In the genomic region with DNA sequence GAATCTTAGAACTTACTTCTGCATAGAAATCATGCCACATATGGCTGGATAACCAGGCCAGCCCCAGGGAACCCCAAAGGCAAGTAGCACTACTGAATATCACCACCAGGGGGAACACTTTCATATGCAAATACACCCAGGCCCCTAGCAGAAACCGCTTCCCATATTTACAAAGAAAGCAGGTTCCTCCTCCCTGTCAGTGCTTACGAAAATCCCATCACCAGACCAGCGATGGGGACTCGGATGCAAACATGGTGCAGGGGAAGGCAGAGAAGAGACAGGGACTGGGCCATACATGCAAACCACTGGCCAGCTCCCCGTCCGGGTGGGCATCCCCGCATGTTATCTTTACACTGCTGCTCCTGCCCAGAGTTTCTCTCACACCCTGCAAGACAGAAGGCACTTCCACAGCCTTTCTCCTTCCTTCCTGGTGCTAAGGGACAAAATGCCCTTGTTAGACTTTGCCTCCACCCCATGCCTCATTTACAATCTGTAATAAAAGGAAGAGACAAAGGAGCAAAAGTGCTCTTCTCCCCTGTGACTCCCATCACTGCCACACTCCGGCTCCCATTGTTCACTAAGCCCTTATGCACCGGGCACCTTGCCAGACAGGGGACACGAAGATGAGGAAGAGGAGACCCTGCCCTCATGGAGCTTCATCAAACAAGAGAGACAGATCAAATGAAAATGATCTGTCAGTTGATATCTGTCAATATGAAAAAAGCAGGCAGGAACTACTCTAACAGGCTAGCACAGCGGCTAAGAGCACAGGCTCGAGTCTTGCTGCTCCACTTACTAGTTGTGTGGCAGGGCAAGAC, we compare ENCODE assay signal across 8 cellular contexts.
A peak's percentile ranks its signal among the peaks of the same experiment; 100 is the strongest.
DNase-seq lines count a peak whose midpoint lies in the region; ATAC-seq and TF ChIP-seq lines count a peak whose summit lies in the region.

No MANE protein-coding gene starts in this region.

- H2AFZ ChIP-seq in neuronal stem cell (ENCODE audit: low read length) = peak overlapping the region; percentile 58

- H2BK15ac ChIP-seq in neuronal stem cell (ENCODE audit: low read length) = no peak overlapping the region

- H3K4me2 ChIP-seq in neuronal stem cell (ENCODE audit: insufficient read depth, low read length, poor library complexity, severe bottlenecking) = no peak overlapping the region

- DNase-seq in ELR (ENCODE audit: low read depth) (peak; percentile 83), KBM-7 (peak; percentile 92), Peyer's patch (peak; percentile 61 to 78 (median 62)), fibroblast of pulmonary artery (ENCODE audit: low read depth) (peak; percentile 86), neuronal stem cell (ENCODE audit: low spot score) (peak; percentile 79), thyroid gland (peak; percentile 63)
- DNase-seq in activated T-cell treated with anti-CD3 and anti-CD28 coated beads, Interleukin-2, amount 50 U/mL, for 48 hours = peak; percentile 51 to 63

- no peak overlapping the region for H2BK12ac ChIP-seq in neuronal stem cell (ENCODE audit: low read length)

- H3K4me1 ChIP-seq in Peyer's patch = no peaks in the 10 kb centered on the region
- peaks cover 3% of the 10 kb centered on the region in 2 donors for H3K4me1 ChIP-seq in neuronal stem cell (ENCODE audit: control insufficient read depth in 2 of 2, insufficient read depth in 1 of 2, low read depth in 1 of 2, low read length in 2 of 2)
- peaks cover 9 to 10% of the 10 kb centered on the region in 2 donors for H3K4me1 ChIP-seq in thyroid gland

- H3K27me3 ChIP-seq in Peyer's patch = no peaks in the 10 kb centered on the region
- H3K27me3 ChIP-seq in neuronal stem cell (ENCODE audit: control insufficient read depth in 3 of 3, insufficient read depth in 3 of 3, low read depth in 1 of 3, low read length in 3 of 3) = no peaks in the 10 kb centered on the region
- no peaks in the 10 kb centered on the region for H3K27me3 ChIP-seq in thyroid gland

- H3K9me3 ChIP-seq in Peyer's patch = no peaks in the 10 kb centered on the region
- H3K9me3 ChIP-seq in neuronal stem cell (replicated peaks in 1 of 2; ENCODE audit: control insufficient read depth in 2 of 2, insufficient read depth in 1 of 2, low read depth in 1 of 2, low read length in 2 of 2) = no peaks in the 10 kb centered on the region
- H3K9me3 ChIP-seq in thyroid gland = no peaks in the 10 kb centered on the region

- no peak overlapping the region for H4K8ac ChIP-seq in neuronal stem cell (ENCODE audit: low read depth, low read length)

- ATAC-seq in GM21723 (IDR thresholded peaks at IDR 0.05; ENCODE audit: unreplicated experiment) = peak; percentile 92

- H3K36me3 ChIP-seq in Peyer's patch (peaks cover 0 to 40% (median 0%) of the 10 kb centered on the region in 3 donors), neuronal stem cell (replicated peaks in 1 of 2; ENCODE audit: control insufficient read depth in 2 of 2, insufficient read depth in 2 of 2, low read length in 2 of 2) (peaks cover 29 to 58% of the 10 kb centered on the region in 2 donors), thyroid gland (peaks cover 14 to 20% of the 10 kb centered on the region in 2 donors)

- intact Hi-C loops in thyroid gland (cut with DNase I) = loop anchor here (5.0 kb wide), 1 partner anchor 70 kb away; the partner anchor contains the start of gene ZC3H14

- H4K91ac ChIP-seq in neuronal stem cell (ENCODE audit: low read depth, low read length, poor library complexity) = no peak overlapping the region

- WGBS in neuronal stem cell (ENCODE audit: extremely low coverage in 2 of 2, insufficient read length in 2 of 2, insufficient replicate concordance in 1 of 2), 2 donors = no CpG with 5 or more reads among the region's 12 CpGs
- WGBS in thyroid gland, 2 donors = 57% methylated on average over 12 of the region's 12 CpGs

- no peak overlapping the region for H3K14ac ChIP-seq in neuronal stem cell (ENCODE audit: low read length)

- no peak overlapping the region for H3K4ac ChIP-seq in neuronal stem cell (ENCODE audit: low read length)

- peak overlapping the region in 2 of 4 donors; percentile 48 to 60 for H3K27ac ChIP-seq in Peyer's patch
- H3K27ac ChIP-seq in neuronal stem cell (replicated peaks; ENCODE audit: low read length) = no peak overlapping the region
- H3K27ac ChIP-seq in thyroid gland = no peak overlapping the region

- H3K18ac ChIP-seq in neuronal stem cell (ENCODE audit: low read length) = no peak overlapping the region

- H3K23ac ChIP-seq in neuronal stem cell (ENCODE audit: low read depth, low read length, poor library complexity) = no peak overlapping the region

- H2BK5ac ChIP-seq in neuronal stem cell (ENCODE audit: low read length) = no peak overlapping the region

- in situ Hi-C loops in KBM-7 (cut with MboI; ENCODE audit: low pct_unique_long_range_greater_than_20kb, low sequenced_read_pairs) = no loop called here

- H2AK5ac ChIP-seq in neuronal stem cell (ENCODE audit: low read depth, low read length) = no peak overlapping the region

- TF ChIP-seq CTCF in Peyer's patch (IDR thresholded peaks at IDR 0.05) = peak; percentile 52 to 90 (median 85)
- peak; percentile 90 for TF ChIP-seq CTCF in fibroblast of pulmonary artery (IDR thresholded peaks at IDR 0.05; ENCODE audit: low read length, missing control alignments)
- peak; percentile 70 to 96 (median 86) for TF ChIP-seq CTCF in thyroid gland (IDR thresholded peaks at IDR 0.05)

- H2BK120ac ChIP-seq in neuronal stem cell (ENCODE audit: low read depth, low read length) = no peak overlapping the region

- no peaks in the 10 kb centered on the region for H3K79me1 ChIP-seq in neuronal stem cell (ENCODE audit: low read depth, low read length)

- H3K4me3 ChIP-seq in Peyer's patch (no peak overlapping the region), fibroblast of pulmonary artery (replicated peaks; ENCODE audit: low read depth, low read length) (no peak overlapping the region), neuronal stem cell (ENCODE audit: low read length in 2 of 2) (no peak overlapping the region), thyroid gland (replicated peaks in 1 of 3) (no peak overlapping the region)

- TF ChIP-seq POLR2A in Peyer's patch (IDR thresholded peaks at IDR 0.05) (no peak), thyroid gland (IDR thresholded peaks at IDR 0.05) (no peak)

- H3K9ac ChIP-seq in neuronal stem cell (ENCODE audit: low read depth, low read length, poor library complexity) = no peak overlapping the region
